In genomic region chr10:5618829-5619228, GRCh38 we compare ENCODE assay signal across 17 cellular contexts. TPM values are rescaled to one million over a fixed set of nuclear protein-coding genes. Genes with fewer than 3 reads are reported as not detected.
DNase-seq lines count a peak whose midpoint lies in the region; ATAC-seq and TF ChIP-seq lines count a peak whose summit lies in the region.
"Had no signal": no experiment of that assay in that cellular context is flagged by ENCODE, and none has a peak within 500 bp of the region (broad histone marks: within the 10 kb centered on the region; RNA-seq: fewer than 3 reads in every experiment).

No MANE protein-coding gene starts in this region.

- H3K4me3 ChIP-seq in adipocyte (ENCODE audit: low read length) (no peak overlapping the region), fibroblast of the aortic adventitia (ENCODE audit: low read depth, low read length) (no peak overlapping the region), tibial nerve (no peak overlapping the region)
- H3K4me3 ChIP-seq: left lung had no signal

- peaks cover 52% of the 10 kb centered on the region for H3K4me1 ChIP-seq in adipocyte (ENCODE audit: control insufficient read depth, insufficient read depth, low read length)
- H3K4me1 ChIP-seq in tibial nerve: peaks cover 0 to 75% (median 21%) of the 10 kb centered on the region in 4 donors

- no peak for TF ChIP-seq EP300 in tibial nerve (IDR thresholded peaks at IDR 0.05)

- no peak for TF ChIP-seq POLR2A in tibial nerve (IDR thresholded peaks at IDR 0.05)

- H3K36me3 ChIP-seq in adipocyte (ENCODE audit: control insufficient read depth, insufficient read depth, low read length, severe bottlenecking) (no peaks in the 10 kb centered on the region), tibial nerve (no peaks in the 10 kb centered on the region)
- H3K36me3 ChIP-seq: left lung had no signal

- H3K9me3 ChIP-seq in adipocyte (ENCODE audit: control insufficient read depth, low read length): no peaks in the 10 kb centered on the region
- H3K9me3 ChIP-seq in tibial nerve: no peaks in the 10 kb centered on the region
- H3K9me3 ChIP-seq: left lung had no signal

- DNase-seq in adipocyte (ENCODE audit: low read depth) (no peak), fibroblast of the aortic adventitia (ENCODE audit: low read depth) (peak; percentile 57), myocyte (ENCODE audit: low read depth) (peak; percentile 59), tibial nerve (ENCODE audit: low spot score in 2 of 2) (peak; percentile 71), SHP77 treated with DMSO at 0.1 percent for 48 hours (lab: John Stamatoyannopoulos, UW) (no peak), LoVo (ENCODE audit: low spot score) (no peak)
- DNase-seq: activated CD8-positive, alpha-beta memory T cell treated with anti-CD3 and anti-CD28 coated beads, Interleukin-2, amount 50 U/mL, for 48 hours; central memory CD4-positive, alpha-beta T cell; KBM-7; left lung; NCI-H1417 treated with DMSO at 0.1 percent for 48 hours; NCI-H510A; PC-3; small intestine; T-helper 1 cell had no signal

- no peaks in the 10 kb centered on the region for H3K27me3 ChIP-seq in adipocyte (replicated peaks; ENCODE audit: control insufficient read depth, insufficient read depth, low read length)
- H3K27me3 ChIP-seq in tibial nerve: no peaks in the 10 kb centered on the region
- H3K27me3 ChIP-seq: left lung had no signal

- H3K27ac ChIP-seq in tibial nerve: peak overlapping the region in 2 of 4 donors; percentile 3 to 16

- no peak for TF ChIP-seq CTCF in fibroblast of the aortic adventitia (IDR thresholded peaks at IDR 0.05; ENCODE audit: insufficient read depth, low read length)
- TF ChIP-seq CTCF in tibial nerve (IDR thresholded peaks at IDR 0.05): no peak

- H3K9ac ChIP-seq in adipocyte (ENCODE audit: low read length): peak overlapping the region; percentile 27

- 37 to 46% methylated on average over 4 to 12 of the region's 12 CpGs for WGBS in tibial nerve, 2 donors

- no peak for ATAC-seq in HG03469 (IDR thresholded peaks at IDR 0.05; ENCODE audit: unreplicated experiment)
- ATAC-seq: activated naive CD4-positive, alpha-beta T cell treated with anti-CD3 and anti-CD28 coated beads, Interleukin-2, amount 50 U/mL, for 72 hours; left lung; PC-3 had no signal

RNA-seq across cellular contexts. Expression of gene ASB13, which starts 47.6 kb away (rescaled TPM):
- total RNA-seq in fibroblast of the aortic adventitia (ENCODE audit: low replicate concordance) (8.4 and 17.1 TPM in 2 replicates), myocyte (8.6 and 10.3 TPM in 2 replicates), tibial nerve (10 to 100 TPM; 18.3 to 39.2 (median 32.3) TPM)
- 5.1 TPM for polyA plus RNA-seq in myocyte (2012)

Comparison
In these comparisons a context has a peak if more than half of its experiments do, and no peak if none do; other contexts are left out.
1. DNase-seq: peak in fibroblast of the aortic adventitia (single experiment), myocyte (single experiment) and tibial nerve (2 of 2); none in adipocyte (single experiment), SHP77 treated with DMSO at 0.1 percent for 48 hours (single experiment) and LoVo (single experiment).